8 cellular contexts compared by ENCODE assay signal in the genomic region with DNA sequence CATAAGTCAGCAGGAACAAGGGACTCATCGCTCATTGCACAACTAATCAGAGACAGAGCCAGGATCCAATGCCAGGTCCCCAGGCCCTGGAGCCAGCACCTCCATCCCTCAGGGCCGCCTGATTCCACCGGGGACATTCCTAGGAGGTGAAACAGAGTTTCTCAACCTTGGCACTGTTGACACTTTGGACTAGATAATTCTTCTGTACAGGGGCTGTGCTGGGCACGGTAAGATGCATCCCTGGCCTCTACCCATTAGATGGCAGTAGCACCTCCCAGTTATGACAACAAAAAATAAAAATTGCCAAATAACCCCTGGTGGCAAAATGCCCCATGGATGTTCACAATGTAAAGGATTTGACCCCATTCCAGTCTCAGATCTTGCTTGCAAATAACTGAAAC.
DNase-seq lines count a peak whose midpoint lies in the region; ATAC-seq, FAIRE-seq and TF ChIP-seq lines count a peak whose summit lies in the region.

No MANE protein-coding gene starts in this region.

- no peak overlapping the region for H2BK15ac ChIP-seq in mesendoderm (replicated peaks; ENCODE audit: low read depth)

- H2BK5ac ChIP-seq in mesendoderm (ENCODE audit: low read length), result no peak overlapping the region

- H3K4me1 ChIP-seq in KMS-11 (ENCODE audit: low read depth, poor library complexity, severe bottlenecking), result peaks cover 3% of the 10 kb centered on the region
- H3K4me1 ChIP-seq in adrenal gland (replicated peaks in 1 of 2), result no peaks in the 10 kb centered on the region
- H3K4me1 ChIP-seq in mesendoderm (ENCODE audit: control insufficient read depth, low read depth, low read length), result no peaks in the 10 kb centered on the region

- no peak overlapping the region for H2AFZ ChIP-seq in KMS-11 (ENCODE audit: low read depth)

- intact Hi-C loops in adrenal gland (cut with DNase I), result loop anchor here in 1 of 2 donors (10.0 kb wide), 1 partner anchor 616 kb away; no protein-coding TSS in a partner anchor

- FAIRE-seq in GM12892 (lab: Jason Lieb, UNC), result no peak

- no peak overlapping the region for H3K9ac ChIP-seq in KMS-11
- no peak overlapping the region for H3K9ac ChIP-seq in mesendoderm (ENCODE audit: low read length)

- TF ChIP-seq CTCF in KMS-11 (conservative IDR thresholded peaks at IDR 0.05; ENCODE audit: low read depth, low read length) (peak; percentile 46; the same call in 1 of the 2 replicates), adrenal gland (IDR thresholded peaks at IDR 0.05) (peak; percentile 7 to 37 (median 26))

- no peak overlapping the region for H2AK5ac ChIP-seq in mesendoderm (ENCODE audit: low read length)

- H3K4me3 ChIP-seq in KMS-11 (IDR thresholded peaks at IDR 0.05; ENCODE audit: insufficient read depth, low read depth, low read length), result no peak overlapping the region
- no peak overlapping the region for H3K4me3 ChIP-seq in adrenal gland
- no peak overlapping the region for H3K4me3 ChIP-seq in mesendoderm (ENCODE audit: low read length)

- H3K9me3 ChIP-seq in adrenal gland (replicated peaks in 1 of 3), result no peaks in the 10 kb centered on the region

- H3K27ac ChIP-seq in KMS-11 (no peak overlapping the region), adrenal gland (no peak overlapping the region), mesendoderm (ENCODE audit: low read depth, low read length) (no peak overlapping the region)

- peak; percentile 57 for DNase-seq in GM03348 (ENCODE audit: low spot score)
- peak in 5 of 7 donors; percentile 22 to 61 (median 51) for DNase-seq in adrenal gland
- DNase-seq in mesendoderm, result peak; percentile 8
- DNase-seq in GM12892 (ENCODE audit: insufficient read length), result no peak
- DNase-seq in D341Med (ENCODE audit: low spot score), result no peak
- DNase-seq in stimulated activated CD4-positive, alpha-beta T cell treated with anti-CD3 and anti-CD28 coated beads, Interleukin-4, amount 100 ng/mL, for 24 hours, result no peak

- H3K4me2 ChIP-seq in KMS-11 (no peak overlapping the region), mesendoderm (ENCODE audit: low read length) (no peak overlapping the region)

- H4K5ac ChIP-seq in mesendoderm (ENCODE audit: low read length), result no peak overlapping the region

- H2BK120ac ChIP-seq in mesendoderm (ENCODE audit: low read depth, low read length), result no peak overlapping the region

- H3K23ac ChIP-seq in mesendoderm (ENCODE audit: low read length), result no peak overlapping the region

- no peak for TF ChIP-seq POLR2A in adrenal gland (IDR thresholded peaks at IDR 0.05)
- no peak for TF ChIP-seq POLR2A in GM12892 (IDR thresholded peaks at IDR 0.05; ENCODE audit: low read depth, low read length)

- H3K79me2 ChIP-seq in KMS-11 (ENCODE audit: insufficient read depth, low read depth), result no peaks in the 10 kb centered on the region
- H3K79me2 ChIP-seq in mesendoderm (ENCODE audit: control insufficient read depth, insufficient read depth, low read length), result no peaks in the 10 kb centered on the region

- no peak overlapping the region for H3K4ac ChIP-seq in mesendoderm (ENCODE audit: low read depth, low read length)

- WGBS in adrenal gland, 4 donors, result 36 to 52% (median 41%) methylated on average over 4 of the region's 4 CpGs
- no CpG with 5 or more reads among the region's 4 CpGs for WGBS in mesendoderm (ENCODE audit: extremely low coverage, insufficient coverage, low lambda C conversion rate)

- ATAC-seq in HG02884 (IDR thresholded peaks at IDR 0.05; ENCODE audit: unreplicated experiment), result no peak

- no peak overlapping the region for H3K56ac ChIP-seq in mesendoderm (ENCODE audit: low read length)

- no peak overlapping the region for H3K18ac ChIP-seq in mesendoderm (ENCODE audit: low read length)

- no peaks in the 10 kb centered on the region for H4K20me1 ChIP-seq in KMS-11 (ENCODE audit: insufficient read depth)

- no peak overlapping the region for H4K8ac ChIP-seq in mesendoderm (ENCODE audit: low read depth, low read length)

- H3K79me1 ChIP-seq in mesendoderm (ENCODE audit: low read length), result no peaks in the 10 kb centered on the region

- H3K27me3 ChIP-seq in KMS-11 (ENCODE audit: insufficient read depth, low read depth) (no peaks in the 10 kb centered on the region), adrenal gland (no peaks in the 10 kb centered on the region), mesendoderm (ENCODE audit: insufficient read depth, low read length, poor library complexity) (no peaks in the 10 kb centered on the region)

- H3K36me3 ChIP-seq in KMS-11 (ENCODE audit: insufficient read depth) (no peaks in the 10 kb centered on the region; the same call in 1 of the 2 replicates), adrenal gland (replicated peaks in 1 of 2) (no peaks in the 10 kb centered on the region), mesendoderm (ENCODE audit: control insufficient read depth, insufficient read depth, low read length) (no peaks in the 10 kb centered on the region)

Comparison
In these comparisons a context has a peak if more than half of its experiments do, and no peak if none do; other contexts are left out.
1. DNase-seq: peak in GM03348 (single experiment), adrenal gland (5 of 7) and mesendoderm (single experiment); none in GM12892 (single experiment), D341Med (single experiment) and stimulated activated CD4-positive, alpha-beta T cell treated with anti-CD3 and anti-CD28 coated beads, Interleukin-4, amount 100 ng/mL, for 24 hours (single experiment).